8 cellular contexts compared by ENCODE assay signal in genomic region chr15:45522931-45523331, GRCh38. TPM values are rescaled to one million over a fixed set of nuclear protein-coding genes. Genes with fewer than 3 reads are reported as not detected.
A peak's percentile ranks its signal among the peaks of the same experiment; 100 is the strongest.
DNase-seq lines count a peak whose midpoint lies in the region; ATAC-seq, FAIRE-seq and TF ChIP-seq lines count a peak whose summit lies in the region.

No MANE protein-coding gene starts in this region.

- H3K27me3 ChIP-seq in A673 (replicated peaks; ENCODE audit: insufficient read depth, low read depth, low read length, poor library complexity) (no peaks in the 10 kb centered on the region), WERI-Rb-1 (ENCODE audit: insufficient read depth, low read depth, severe bottlenecking) (no peaks in the 10 kb centered on the region), pancreas (no peaks in the 10 kb centered on the region)

- ATAC-seq in GM21447 (IDR thresholded peaks at IDR 0.05; ENCODE audit: unreplicated experiment) (peak; percentile 10), pancreas (peak; percentile 2 to 47 (median 8)), GM18502 (IDR thresholded peaks at IDR 0.05; ENCODE audit: poor library complexity, unreplicated experiment) (no peak)

- no peak for FAIRE-seq in pancreas (lab: Jason Lieb, UNC)

- DNase-seq in A673 (ENCODE audit: low spot score) (peak; percentile 19), WERI-Rb-1 (no peak), fibroblast of pulmonary artery (ENCODE audit: low read depth) (peak; percentile 38), pancreas (peak in 2 of 6 donors; percentile 25 to 74), NCI-H187 (lab: John Stamatoyannopoulos, UW) (no peak), cortex of kidney (lab: John Stamatoyannopoulos, UW) (no peak)

- no peaks in the 10 kb centered on the region for H3K36me3 ChIP-seq in A673 (ENCODE audit: insufficient read depth, low read length, poor library complexity, severe bottlenecking)
- H3K36me3 ChIP-seq in WERI-Rb-1 = peaks cover 4% of the 10 kb centered on the region; the same call in 1 of the 2 replicates
- no peaks in the 10 kb centered on the region for H3K36me3 ChIP-seq in pancreas

- intact Hi-C loops in A673 (cut with micrococcal nuclease; ENCODE audit: unreplicated experiment) = no loop called here
- intact Hi-C loops in pancreas (cut with DNase I) = loop anchor here in 1 of 3 donors (10.0 kb wide), 1 partner anchor 92 kb away; no protein-coding TSS in a partner anchor

- H3K9me3 ChIP-seq in A673 (ENCODE audit: low read depth, low read length, poor library complexity, severe bottlenecking) (no peaks in the 10 kb centered on the region), WERI-Rb-1 (ENCODE audit: severe bottlenecking) (no peaks in the 10 kb centered on the region), pancreas (no peaks in the 10 kb centered on the region)

- no TSS peak for BruUV-seq in A673 (replicated peaks; lab: Mats Ljungman, UMichigan)

- no peak for TF ChIP-seq CTCF in A673 (conservative IDR thresholded peaks at IDR 0.05; ENCODE audit: low read depth, low read length)
- no peak for TF ChIP-seq CTCF in WERI-Rb-1 (IDR thresholded peaks at IDR 0.05; ENCODE audit: low read depth, low read length)
- TF ChIP-seq CTCF in fibroblast of pulmonary artery (IDR thresholded peaks at IDR 0.05; ENCODE audit: low read length, missing control alignments) = no peak
- TF ChIP-seq CTCF in pancreas (IDR thresholded peaks at IDR 0.05) = no peak

- H3K27ac ChIP-seq in A673 (ENCODE audit: low read depth, low read length, poor library complexity, severe bottlenecking) = no peak overlapping the region
- H3K27ac ChIP-seq in WERI-Rb-1 = peak overlapping the region; percentile 57
- peak overlapping the region in 3 of 4 donors; percentile 58 to 77 (median 70) for H3K27ac ChIP-seq in pancreas

- peak overlapping the region; percentile 65 for H3K4me3 ChIP-seq in A673 (ENCODE audit: low read depth, low read length, poor library complexity, severe bottlenecking)
- peak overlapping the region; percentile 91 for H3K4me3 ChIP-seq in WERI-Rb-1 (ENCODE audit: low read depth, low read length)
- H3K4me3 ChIP-seq in fibroblast of pulmonary artery (replicated peaks; ENCODE audit: low read depth, low read length) = peak overlapping the region; percentile 59
- H3K4me3 ChIP-seq in pancreas = peak overlapping the region; percentile 72 to 87 (median 78)

- POLR2A ChIA-PET in A673 (lab: Charles Lee; ENCODE audit: low non-redundant PET) = no interaction called here

- CTCF ChIA-PET in A673 (lab: Charles Lee) = no interaction called here

- H3K4me1 ChIP-seq in A673 (ENCODE audit: insufficient read depth, low read length, poor library complexity, severe bottlenecking) = no peaks in the 10 kb centered on the region
- H3K4me1 ChIP-seq in pancreas = peaks cover 0 to 10% (median 8%) of the 10 kb centered on the region in 3 donors

- WGBS in pancreas, 2 donors = 0 to 1% methylated on average over 14 to 18 of the region's 18 CpGs

RNA-seq across cellular contexts. Expression of gene SLC30A4, which starts 0.4 kb away (rescaled TPM):
- total RNA-seq in A673 (2021) = 0.94 and 1.1 TPM in 2 replicates
- 1 to 10 TPM; 1.0 to 2.2 (median 1.4) TPM for total RNA-seq in pancreas
- 1 to 10 TPM in 1 of 2 donors, under 1 TPM in 1; 0.80 to 1.9 TPM for polyA plus RNA-seq in pancreas

Comparison
In these comparisons a context has a peak if more than half of its experiments do, and no peak if none do; other contexts are left out.
1. DNase-seq: peak in A673 (single experiment) and fibroblast of pulmonary artery (single experiment); none in WERI-Rb-1 (single experiment), NCI-H187 (0 of 2) and cortex of kidney (single experiment).
2. Peak in every context shown above with its lines, with median percentiles within 50 percentile points of each other: H3K4me3 ChIP-seq.